Comparison of ENCODE assay signal across 1 cellular context in the genomic region with DNA sequence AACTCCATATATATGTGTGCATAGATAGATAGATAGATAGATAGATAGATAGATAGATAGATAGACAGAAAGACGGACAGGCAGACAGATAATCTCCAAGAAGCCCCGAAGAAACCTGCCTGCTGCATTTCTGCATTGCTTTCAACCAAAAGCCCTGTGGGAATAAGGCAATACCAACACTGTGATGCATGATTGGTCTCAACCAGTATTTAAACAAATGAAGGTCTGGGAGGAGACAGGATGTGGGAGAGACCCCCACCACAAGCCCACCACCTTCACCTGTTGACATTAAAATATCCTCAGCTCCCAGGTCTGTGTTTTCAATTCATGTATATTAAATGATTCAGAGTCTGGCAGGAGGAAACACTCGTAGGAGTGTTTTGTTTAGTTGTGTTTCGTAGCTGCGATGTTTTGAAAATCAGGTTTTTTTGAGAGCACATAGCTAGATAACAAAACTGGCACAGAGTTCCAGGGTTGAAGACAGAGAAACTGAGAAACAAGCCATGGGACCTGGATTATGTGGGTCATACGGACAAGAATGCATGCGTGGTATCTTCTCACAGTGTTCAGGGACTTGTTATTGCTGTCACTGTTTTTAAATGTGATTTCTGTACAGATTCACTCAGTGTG.
TF ChIP-seq lines count a peak whose summit lies in the region.

No MANE protein-coding gene starts in this region.

TF ChIP-seq in IMR-90, 13 proteins besides CTCF, POLR2A, EP300 and RAD21 (continued from another document):
- TF ChIP-seq RFX5 (IDR thresholded peaks at IDR 0.05; ENCODE audit: low read depth, low read length) (no peak), MAFK (IDR thresholded peaks at IDR 0.05; ENCODE audit: low read depth, low read length) (no peak), RCOR1 (IDR thresholded peaks at IDR 0.05; ENCODE audit: insufficient replicate concordance, low read length) (no peak), NFE2L2 (IDR thresholded peaks at IDR 0.05; ENCODE audit: low read depth, low read length) (no peak), CHD1 (IDR thresholded peaks at IDR 0.05; ENCODE audit: low read depth, low read length) (no peak), BHLHE40 (IDR thresholded peaks at IDR 0.05; ENCODE audit: low read depth, low read length) (no peak), SMC3 (IDR thresholded peaks at IDR 0.05; ENCODE audit: low read depth, low read length) (no peak)
- TF ChIP-seq, protein P1, sequence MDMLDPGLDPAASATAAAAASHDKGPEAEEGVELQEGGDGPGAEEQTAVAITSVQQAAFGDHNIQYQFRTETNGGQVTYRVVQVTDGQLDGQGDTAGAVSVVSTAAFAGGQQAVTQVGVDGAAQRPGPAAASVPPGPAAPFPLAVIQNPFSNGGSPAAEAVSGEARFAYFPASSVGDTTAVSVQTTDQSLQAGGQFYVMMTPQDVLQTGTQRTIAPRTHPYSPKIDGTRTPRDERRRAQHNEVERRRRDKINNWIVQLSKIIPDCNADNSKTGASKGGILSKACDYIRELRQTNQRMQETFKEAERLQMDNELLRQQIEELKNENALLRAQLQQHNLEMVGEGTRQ (IDR thresholded peaks at IDR 0.05; ENCODE audit: low read depth, low read length) = no peak
